In the genomic region with DNA sequence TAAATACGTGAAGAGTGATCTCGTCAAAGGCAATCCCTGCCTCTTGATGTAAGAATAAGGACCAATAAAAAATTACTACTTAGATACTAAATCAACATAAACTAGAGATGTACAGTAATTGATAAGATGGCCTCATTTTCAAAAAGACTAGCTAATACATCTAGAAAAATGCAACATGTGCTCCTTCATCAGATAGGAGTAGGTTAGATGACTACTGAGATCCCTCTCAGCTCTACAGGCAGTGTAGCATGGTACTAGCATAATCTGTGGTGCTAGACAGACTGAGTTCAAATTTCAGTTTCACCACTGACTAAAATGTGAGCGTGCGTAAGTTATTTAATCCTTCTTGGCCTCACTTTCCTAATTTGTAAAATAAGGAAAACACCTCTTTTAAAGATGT, we compare ENCODE assay signal across 26 cellular contexts.
DNase-seq lines count a peak whose midpoint lies in the region; ATAC-seq, FAIRE-seq and TF ChIP-seq lines count a peak whose summit lies in the region.
"Had no signal": no experiment of that assay in that cellular context is flagged by ENCODE, and none has a peak within 500 bp of the region (broad histone marks: within the 10 kb centered on the region; RNA-seq: fewer than 3 reads in every experiment).

No MANE protein-coding gene starts in this region.

- ATAC-seq in HG03025 (IDR thresholded peaks at IDR 0.05; ENCODE audit: low FRiP score, unreplicated experiment), result no peak
- no peak for ATAC-seq in GM18520 (IDR thresholded peaks at IDR 0.05; ENCODE audit: unreplicated experiment)

- H3K79me2 ChIP-seq in ACC112 (ENCODE audit: control insufficient read depth, insufficient read depth, low read length, unreplicated experiment), result peaks cover 2% of the 10 kb centered on the region
- peaks cover 7% of the 10 kb centered on the region for H3K79me2 ChIP-seq in astrocyte (ENCODE audit: insufficient read depth, low read length)
- no peaks in the 10 kb centered on the region for H3K79me2 ChIP-seq in Karpas-422 (ENCODE audit: low read length)

- peaks cover 18% of the 10 kb centered on the region for H3K36me3 ChIP-seq in ACC112 (ENCODE audit: insufficient read depth, low read length)
- H3K36me3 ChIP-seq in HEK293 (ENCODE audit: control insufficient read depth in 2 of 2, insufficient read depth in 1 of 2, low read length in 2 of 2), result peaks cover 7 to 48% of the 10 kb centered on the region in 2 experiments
- H3K36me3 ChIP-seq in astrocyte (ENCODE audit: insufficient read depth, low read length), result peaks cover 9% of the 10 kb centered on the region
- peaks cover 47% of the 10 kb centered on the region for H3K36me3 ChIP-seq in mesodermal cell (ENCODE audit: control insufficient read depth, insufficient read depth, low read length)
- H3K36me3 ChIP-seq in Karpas-422 (ENCODE audit: insufficient read depth, low read length), result no peaks in the 10 kb centered on the region

- H3K4me2 ChIP-seq in astrocyte (ENCODE audit: low read length) (no peak overlapping the region), Karpas-422 (ENCODE audit: low read depth, low read length, poor library complexity, severe bottlenecking) (no peak overlapping the region)

- peaks cover 32% of the 10 kb centered on the region for H3K4me1 Mint-ChIP-seq in astrocyte (ENCODE audit: low read depth, unreplicated experiment)
- H3K4me1 Mint-ChIP-seq: IgD-negative memory B cell had no signal

- CTCF ChIA-PET in HEK293 (lab: Yijun Ruan, JAX), result interaction anchor here (0.7 to 2.5 kb wide), 4 partner anchors 22 to 162 kb away, joined by 3 to 9 read pairs (median 4); no protein-coding TSS in a partner anchor

- H3K9me2 ChIP-seq in Karpas-422 (replicated peaks; ENCODE audit: insufficient read depth, low read length), result no peaks in the 10 kb centered on the region

- H3K4me1 ChIP-seq in ACC112 (ENCODE audit: control insufficient read depth, insufficient read depth, low read length, unreplicated experiment), result peaks cover 51% of the 10 kb centered on the region
- no peaks in the 10 kb centered on the region for H3K4me1 ChIP-seq in HEK293 (ENCODE audit: control insufficient read depth, insufficient read depth, low read length)
- peaks cover 15% of the 10 kb centered on the region for H3K4me1 ChIP-seq in astrocyte (ENCODE audit: insufficient read depth, low read length)
- peaks cover 14% of the 10 kb centered on the region for H3K4me1 ChIP-seq in mesodermal cell (ENCODE audit: control insufficient read depth, insufficient read depth, low read length, poor library complexity, severe bottlenecking)
- no peaks in the 10 kb centered on the region for H3K4me1 ChIP-seq in Karpas-422 (ENCODE audit: low read length)
- H3K4me1 ChIP-seq: breast epithelium, prostate gland, SJCRH30 had no signal

- DNase-seq in astrocyte (ENCODE audit: low read depth) (no peak), ecto neural progenitor cell (ENCODE audit: low spot score) (no peak), Karpas-422 (no peak)
- DNase-seq: activated CD8-positive, alpha-beta memory T cell treated with anti-CD3 and anti-CD28 coated beads, Interleukin-2, amount 50 U/mL, for 4 hours; activated effector memory CD4-positive, alpha-beta T cell treated with Interleukin-2 at 50 U/mL for 16 hours; activated naive CD8-positive, alpha-beta T cell treated with anti-CD3 and anti-CD28 coated beads, Interleukin-2, amount 50 U/mL, for 24 hours; AML-193; DMS79; kidney glomerular epithelial cell; NCI-H1694; SJCRH30; spleen; stimulated activated CD4-positive, alpha-beta T cell treated with anti-CD3 and anti-CD28 coated beads, Interleukin-4, amount 100 ng/mL, for 24 hours had no signal

- H3K27ac Mint-ChIP-seq in astrocyte (ENCODE audit: unreplicated experiment), result peak overlapping the region; percentile 49
- H3K27ac Mint-ChIP-seq: activated naive CD8-positive, alpha-beta T cell treated with anti-CD3 and anti-CD28 coated beads, Interleukin-2, amount 50 U/mL, for 24 hours; CD8-positive, alpha-beta memory T cell; IgD-negative memory B cell; nephron; type B pancreatic cell had no signal

- H2AFZ ChIP-seq in ACC112 (ENCODE audit: low read length, unreplicated experiment) (no peak overlapping the region), astrocyte (ENCODE audit: low read depth, low read length) (no peak overlapping the region), Karpas-422 (ENCODE audit: low read length) (no peak overlapping the region)

- no peaks in the 10 kb centered on the region for H3K9me3 Mint-ChIP-seq in astrocyte (ENCODE audit: unreplicated experiment)
- H3K9me3 Mint-ChIP-seq: activated naive CD8-positive, alpha-beta T cell treated with anti-CD3 and anti-CD28 coated beads, Interleukin-2, amount 50 U/mL, for 24 hours; CD8-positive, alpha-beta memory T cell; IgD-negative memory B cell; nephron; type B pancreatic cell had no signal

- peaks cover 16% of the 10 kb centered on the region for H3K36me3 Mint-ChIP-seq in astrocyte (ENCODE audit: low read depth, unreplicated experiment)
- H3K36me3 Mint-ChIP-seq: IgD-negative memory B cell had no signal

- H3K9me3 ChIP-seq in HEK293 (ENCODE audit: control insufficient read depth, insufficient read depth, low read depth, low read length) (no peaks in the 10 kb centered on the region), astrocyte (ENCODE audit: insufficient read depth, low read depth, low read length) (no peaks in the 10 kb centered on the region), mesodermal cell (ENCODE audit: control insufficient read depth, low read length) (no peaks in the 10 kb centered on the region), Karpas-422 (ENCODE audit: low read length) (no peaks in the 10 kb centered on the region)
- H3K9me3 ChIP-seq: breast epithelium, prostate gland, SJCRH30, spleen had no signal

- H3K9ac ChIP-seq in astrocyte (ENCODE audit: low read length) (no peak overlapping the region), Karpas-422 (ENCODE audit: low read length) (no peak overlapping the region)

- TF ChIP-seq CTCF in HEK293 (tag by site-specific recombination; IDR thresholded peaks at IDR 0.05) (no peak), astrocyte (IDR thresholded peaks at IDR 0.05; ENCODE audit: insufficient read depth, low read depth, low read length) (no peak)

- H3K27ac ChIP-seq in ACC112 (ENCODE audit: low read depth, low read length) (peak overlapping the region; percentile 3; the same call in 1 of the 2 replicates), HEK293 (ENCODE audit: extremely low read depth, low read depth, low read length) (no peak overlapping the region), astrocyte (ENCODE audit: low read depth, low read length) (peak overlapping the region; percentile 28), mesodermal cell (ENCODE audit: low read depth, low read length, severe bottlenecking) (peak overlapping the region; percentile 86), Karpas-422 (ENCODE audit: low read length) (no peak overlapping the region)
- H3K27ac ChIP-seq: breast epithelium, HL-60, prostate gland, SJCRH30, spleen, VCaP had no signal

- H4K20me1 ChIP-seq in astrocyte (ENCODE audit: insufficient read depth, low read length) (peaks cover 15% of the 10 kb centered on the region), Karpas-422 (ENCODE audit: insufficient read depth, low read depth, low read length) (no peaks in the 10 kb centered on the region)

- FAIRE-seq in astrocyte (lab: Jason Lieb, UNC), result no peak

- POLR2A ChIA-PET in HEK293 (lab: Yijun Ruan, JAX), result no interaction called here

- H3K4me3 ChIP-seq in ACC112 (ENCODE audit: low read depth, low read length), result no peak overlapping the region
- no peak overlapping the region for H3K4me3 ChIP-seq in HEK293 (ENCODE audit: low read depth, low read length)
- no peak overlapping the region for H3K4me3 ChIP-seq in astrocyte (ENCODE audit: insufficient read depth, low read depth, low read length)
- no peak overlapping the region for H3K4me3 ChIP-seq in mesodermal cell (ENCODE audit: extremely low read depth, insufficient read depth, low read length, poor library complexity, severe bottlenecking)
- H3K4me3 ChIP-seq in Karpas-422 (ENCODE audit: low read length), result no peak overlapping the region
- H3K4me3 ChIP-seq: breast epithelium, prostate gland, SJCRH30, spleen had no signal

- no CpG with 5 or more reads among the region's 4 CpGs for WGBS in mesodermal cell (ENCODE audit: insufficient coverage in 2 of 2), 2 experiments

- H3K27me3 Mint-ChIP-seq in astrocyte (ENCODE audit: low read depth, unreplicated experiment), result no peaks in the 10 kb centered on the region
- H3K27me3 Mint-ChIP-seq: activated naive CD8-positive, alpha-beta T cell treated with anti-CD3 and anti-CD28 coated beads, Interleukin-2, amount 50 U/mL, for 24 hours; CD8-positive, alpha-beta memory T cell; IgD-negative memory B cell; type B pancreatic cell had no signal

- no peaks in the 10 kb centered on the region for H3K27me3 ChIP-seq in ACC112 (ENCODE audit: insufficient read depth, low read length)
- H3K27me3 ChIP-seq in astrocyte (ENCODE audit: insufficient read depth, low read length), result no peaks in the 10 kb centered on the region
- no peaks in the 10 kb centered on the region for H3K27me3 ChIP-seq in Karpas-422 (ENCODE audit: low read length)
- H3K27me3 ChIP-seq: breast epithelium, SJCRH30, spleen had no signal

- H3K4me3 Mint-ChIP-seq in astrocyte (ENCODE audit: unreplicated experiment), result no peak overlapping the region
- H3K4me3 Mint-ChIP-seq: activated naive CD8-positive, alpha-beta T cell treated with anti-CD3 and anti-CD28 coated beads, Interleukin-2, amount 50 U/mL, for 24 hours; IgD-negative memory B cell; nephron; type B pancreatic cell had no signal

TF ChIP-seq in HEK293, 187 proteins besides CTCF, POLR2A, EP300 and RAD21:
- no peak for TF ChIP-seq ZNF654 (tag by site-specific recombination; IDR thresholded peaks at IDR 0.05; ENCODE audit: low read depth)
- TF ChIP-seq SCRT1 (tag by site-specific recombination; IDR thresholded peaks at IDR 0.05; ENCODE audit: borderline replicate concordance), result no peak
- TF ChIP-seq ZSCAN30 (tag by site-specific recombination; IDR thresholded peaks at IDR 0.05), result no peak
- TF ChIP-seq, protein P1, sequence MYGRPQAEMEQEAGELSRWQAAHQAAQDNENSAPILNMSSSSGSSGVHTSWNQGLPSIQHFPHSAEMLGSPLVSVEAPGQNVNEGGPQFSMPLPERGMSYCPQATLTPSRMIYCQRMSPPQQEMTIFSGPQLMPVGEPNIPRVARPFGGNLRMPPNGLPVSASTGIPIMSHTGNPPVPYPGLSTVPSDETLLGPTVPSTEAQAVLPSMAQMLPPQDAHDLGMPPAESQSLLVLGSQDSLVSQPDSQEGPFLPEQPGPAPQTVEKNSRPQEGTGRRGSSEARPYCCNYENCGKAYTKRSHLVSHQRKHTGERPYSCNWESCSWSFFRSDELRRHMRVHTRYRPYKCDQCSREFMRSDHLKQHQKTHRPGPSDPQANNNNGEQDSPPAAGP (tag by site-specific recombination; IDR thresholded peaks at IDR 0.05), result no peak
- no peak for TF ChIP-seq SETDB1 (IDR thresholded peaks at IDR 0.05; ENCODE audit: insufficient read length, low read length)
- peak; percentile 67; the same call in 1 of the 2 replicates for TF ChIP-seq SCRT2 (tag by site-specific recombination; IDR thresholded peaks at IDR 0.05)
- TF ChIP-seq HOXA7 (CRISPR knock-in tag; IDR thresholded peaks at IDR 0.05; ENCODE audit: borderline replicate concordance), result no peak
- TF ChIP-seq TCF7L2 (IDR thresholded peaks at IDR 0.05; ENCODE audit: borderline replicate concordance, low read depth, low read length), result no peak
- TF ChIP-seq ZNF623 (tag by site-specific recombination; IDR thresholded peaks at IDR 0.05), result no peak

Comparison
In these comparisons a context has a peak if more than half of its experiments do, and no peak if none do; other contexts are left out.
1. H3K27ac ChIP-seq: peak in ACC112 (single experiment), astrocyte (single experiment) and mesodermal cell (single experiment); none in HEK293 (single experiment) and Karpas-422 (single experiment).